21 cellular contexts compared by ENCODE assay signal in the genomic region with DNA sequence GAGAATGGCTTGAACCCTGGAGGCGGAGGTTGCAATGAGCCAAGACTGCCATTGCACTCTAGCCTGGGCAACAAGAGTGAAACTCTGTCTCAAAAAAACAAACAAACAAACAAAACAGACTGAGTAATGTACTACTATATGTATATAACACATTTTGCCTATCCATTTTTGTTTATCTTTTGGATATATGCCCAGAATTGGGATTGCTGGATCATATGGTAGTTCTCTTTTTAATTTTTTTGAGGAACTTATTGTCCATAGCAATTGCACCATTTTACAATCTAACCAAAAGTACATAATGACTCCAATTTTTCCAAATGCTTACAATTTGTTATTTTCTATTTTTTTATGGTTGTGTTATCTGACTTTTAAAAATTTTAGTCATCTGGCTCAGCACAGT. TPM values are rescaled to one million over a fixed set of nuclear protein-coding genes. Genes with fewer than 3 reads are reported as not detected.
DNase-seq lines count a peak whose midpoint lies in the region; ATAC-seq and TF ChIP-seq lines count a peak whose summit lies in the region.
"Had no signal": no experiment of that assay in that cellular context is flagged by ENCODE, and none has a peak within 500 bp of the region (broad histone marks: within the 10 kb centered on the region; RNA-seq: fewer than 3 reads in every experiment).

No MANE protein-coding gene starts in this region.

- H4K91ac ChIP-seq in IMR-90 (ENCODE audit: insufficient read depth, low read depth, low read length) = no peak overlapping the region

- in situ Hi-C loops in IMR-90 (cut with MboI; ENCODE audit: low sequenced_read_pairs) = no loop called here

- H2BK20ac ChIP-seq in IMR-90 (ENCODE audit: low read depth, low read length) = no peak overlapping the region

- H3K36me3 ChIP-seq in IMR-90 (ENCODE audit: control insufficient read depth, insufficient read depth, low read length) = peaks cover 21% of the 10 kb centered on the region

- no peak overlapping the region for H2AK9ac ChIP-seq in IMR-90 (replicated peaks; ENCODE audit: low read depth, low read length, poor library complexity)

- H2AK5ac ChIP-seq in IMR-90 (ENCODE audit: low read depth, low read length) = no peak overlapping the region

- WGBS in IMR-90 (ENCODE audit: extremely low coverage in 2 of 2, insufficient read length in 1 of 2), 2 experiments = no CpG with 5 or more reads among the region's 1 CpG

- H2BK5ac ChIP-seq in IMR-90 (ENCODE audit: low read depth, low read length, poor library complexity, severe bottlenecking) = no peak overlapping the region

- no peaks in the 10 kb centered on the region for H3K27me3 ChIP-seq in IMR-90 (ENCODE audit: control insufficient read depth, insufficient read depth, low read length)

- H3K9me1 ChIP-seq in IMR-90 (ENCODE audit: insufficient read depth, low read length) = peaks cover 5% of the 10 kb centered on the region; the same call in 1 of the 2 replicates

- no peak overlapping the region for H3K14ac ChIP-seq in IMR-90 (replicated peaks; ENCODE audit: low read depth, low read length)

- no peaks in the 10 kb centered on the region for H3K27me3 Mint-ChIP-seq in activated T-cell treated with anti-CD3 and anti-CD28 coated beads, Interleukin-2, amount 50 U/mL, for 24 hours
- H3K27me3 Mint-ChIP-seq in activated T-helper 17 cell treated with anti-CD3 and anti-CD28 coated beads, Interleukin-2, amount 50 U/mL, for 72 hours = no peaks in the 10 kb centered on the region
- H3K27me3 Mint-ChIP-seq in activated T-cell treated with anti-CD3 and anti-CD28 coated beads, Interleukin-2, amount 50 U/mL, for 72 hours (ENCODE audit: low read depth) = no peaks in the 10 kb centered on the region
- H3K27me3 Mint-ChIP-seq: CD4-positive, CD25-positive, alpha-beta regulatory T cell had no signal

- H3K9me3 Mint-ChIP-seq in activated T-cell treated with anti-CD3 and anti-CD28 coated beads, Interleukin-2, amount 50 U/mL, for 24 hours = no peaks in the 10 kb centered on the region
- H3K9me3 Mint-ChIP-seq in activated T-helper 17 cell treated with anti-CD3 and anti-CD28 coated beads, Interleukin-2, amount 50 U/mL, for 72 hours = no peaks in the 10 kb centered on the region
- no peaks in the 10 kb centered on the region for H3K9me3 Mint-ChIP-seq in activated T-cell treated with anti-CD3 and anti-CD28 coated beads, Interleukin-2, amount 50 U/mL, for 72 hours
- H3K9me3 Mint-ChIP-seq: CD4-positive, CD25-positive, alpha-beta regulatory T cell; CD8-positive, alpha-beta T cell had no signal

- dilution Hi-C loops in IMR-90 (cut with HindIII; ENCODE audit: low sequenced_read_pairs, unreplicated experiment) = no loop called here

- no peak overlapping the region for H3K27ac Mint-ChIP-seq in activated T-cell treated with anti-CD3 and anti-CD28 coated beads, Interleukin-2, amount 50 U/mL, for 24 hours
- H3K27ac Mint-ChIP-seq in activated T-helper 17 cell treated with anti-CD3 and anti-CD28 coated beads, Interleukin-2, amount 50 U/mL, for 72 hours = no peak overlapping the region
- H3K27ac Mint-ChIP-seq in activated T-cell treated with anti-CD3 and anti-CD28 coated beads, Interleukin-2, amount 50 U/mL, for 72 hours = no peak overlapping the region
- H3K27ac Mint-ChIP-seq: CD8-positive, alpha-beta T cell had no signal

- no peak overlapping the region for H2AFZ ChIP-seq in IMR-90 (replicated peaks; ENCODE audit: low read length, poor library complexity)
- H2AFZ ChIP-seq: GM23248 had no signal

- no peak for ATAC-seq in IMR-90 (ENCODE audit: low read depth)
- ATAC-seq in activated T-helper 17 cell treated with anti-CD3 and anti-CD28 coated beads, Interleukin-2, amount 50 U/mL, for 72 hours (replicated peaks) = no peak
- ATAC-seq in activated T-cell treated with anti-CD3 and anti-CD28 coated beads, Interleukin-2, amount 50 U/mL, for 72 hours (replicated peaks in 1 of 2) = no peak
- ATAC-seq: A549; CD8-positive, alpha-beta T cell; GM12878 had no signal

- no peak overlapping the region for H3K23ac ChIP-seq in IMR-90 (ENCODE audit: low read depth, low read length)

- intact Hi-C loops in IMR-90 (cut with micrococcal nuclease) = no loop called here

- no peak overlapping the region for H2BK15ac ChIP-seq in IMR-90 (ENCODE audit: low read depth, low read length)

- TF ChIP-seq CTCF in IMR-90 (conservative IDR thresholded peaks at IDR 0.05; ENCODE audit: low read depth, low read length) (no peak), fibroblast of villous mesenchyme (IDR thresholded peaks at IDR 0.05; ENCODE audit: insufficient read depth, low read depth, low read length) (no peak)

- no peak overlapping the region for H3K27ac ChIP-seq in IMR-90 (ENCODE audit: insufficient read depth, low read length)
- H3K27ac ChIP-seq: A549, GM23248 had no signal

- H3K4me3 ChIP-seq in IMR-90 (ENCODE audit: insufficient read depth, low read depth, low read length) = no peak overlapping the region
- no peak overlapping the region for H3K4me3 ChIP-seq in fibroblast of villous mesenchyme (ENCODE audit: low read depth, low read length)
- H3K4me3 ChIP-seq: A549, GM12878, GM23248 had no signal

- peaks cover 2 to 3% of the 10 kb centered on the region in 2 experiments; a peak in 2 of 4 replicates for H3K79me1 ChIP-seq in IMR-90 (ENCODE audit: low read depth in 1 of 2, low read length in 2 of 2)

- H3K4me1 Mint-ChIP-seq in activated T-cell treated with anti-CD3 and anti-CD28 coated beads, Interleukin-2, amount 50 U/mL, for 24 hours (ENCODE audit: low read depth) = peaks cover under 1% of the 10 kb centered on the region
- no peaks in the 10 kb centered on the region for H3K4me1 Mint-ChIP-seq in activated T-helper 17 cell treated with anti-CD3 and anti-CD28 coated beads, Interleukin-2, amount 50 U/mL, for 72 hours
- no peaks in the 10 kb centered on the region for H3K4me1 Mint-ChIP-seq in activated T-cell treated with anti-CD3 and anti-CD28 coated beads, Interleukin-2, amount 50 U/mL, for 72 hours (ENCODE audit: low read depth)

- H3K4me3 Mint-ChIP-seq in activated T-cell treated with anti-CD3 and anti-CD28 coated beads, Interleukin-2, amount 50 U/mL, for 24 hours = no peak overlapping the region
- H3K4me3 Mint-ChIP-seq in activated T-helper 17 cell treated with anti-CD3 and anti-CD28 coated beads, Interleukin-2, amount 50 U/mL, for 72 hours = no peak overlapping the region
- no peak overlapping the region for H3K4me3 Mint-ChIP-seq in activated T-cell treated with anti-CD3 and anti-CD28 coated beads, Interleukin-2, amount 50 U/mL, for 72 hours
- H3K4me3 Mint-ChIP-seq: CD4-positive, CD25-positive, alpha-beta regulatory T cell; CD8-positive, alpha-beta T cell had no signal

- DNase-seq in AML-193 (lab: John Stamatoyannopoulos, UW) (peak; percentile 16 to 27), IMR-90 (peak; percentile 37), fibroblast of peridontal ligament (ENCODE audit: extremely low read depth) (peak; percentile 14), fibroblast of villous mesenchyme (ENCODE audit: low read depth) (peak; percentile 31)
- DNase-seq in activated T-cell treated with anti-CD3 and anti-CD28 coated beads, Interleukin-2, amount 50 U/mL, for 24 hours = no peak
- DNase-seq in activated T-cell treated with anti-CD3 and anti-CD28 coated beads, Interleukin-2, amount 50 U/mL, for 72 hours = no peak
- DNase-seq: 8988T; ACHN; C1 segment of cervical spinal cord; Caco-2; CD8-positive, alpha-beta T cell; DMS79; EL; GDM1; GM23248; H7; HCEC 1CT had no signal

- no peak overlapping the region for H4K5ac ChIP-seq in IMR-90 (ENCODE audit: low read depth, low read length)

- no peak overlapping the region for H3K4me2 ChIP-seq in IMR-90 (ENCODE audit: low read depth, low read length)
- H3K4me2 ChIP-seq: A549 had no signal

- TF ChIP-seq POLR2A in IMR-90 (IDR thresholded peaks at IDR 0.05; ENCODE audit: low read depth, low read length) = no peak

- H3K56ac ChIP-seq in IMR-90 (ENCODE audit: extremely low read depth, insufficient read depth, low read length) = no peak overlapping the region

- H4K20me1 ChIP-seq in IMR-90 (ENCODE audit: insufficient read depth, low read length) = no peaks in the 10 kb centered on the region

- H3K4ac ChIP-seq in IMR-90 (ENCODE audit: low read depth, low read length) = no peak overlapping the region

- H3K9ac ChIP-seq in IMR-90 (ENCODE audit: low read depth, low read length) = no peak overlapping the region
- H3K9ac ChIP-seq: GM23248 had no signal

- 0 out of 2 replicates have a peak, but pooled peaks cover 2% of the 10 kb centered on the region for H3K4me1 ChIP-seq in IMR-90 (ENCODE audit: control insufficient read depth, insufficient read depth, low read length)
- H3K4me1 ChIP-seq: A549, Caco-2 had no signal

- H3K36me3 Mint-ChIP-seq in activated T-cell treated with anti-CD3 and anti-CD28 coated beads, Interleukin-2, amount 50 U/mL, for 24 hours (ENCODE audit: low read depth) = peaks cover 92% of the 10 kb centered on the region
- peaks cover 98% of the 10 kb centered on the region for H3K36me3 Mint-ChIP-seq in activated T-helper 17 cell treated with anti-CD3 and anti-CD28 coated beads, Interleukin-2, amount 50 U/mL, for 72 hours (ENCODE audit: low read depth)
- peaks cover 8 to 23% of the 10 kb centered on the region in 2 donors for H3K36me3 Mint-ChIP-seq in activated T-cell treated with anti-CD3 and anti-CD28 coated beads, Interleukin-2, amount 50 U/mL, for 72 hours (ENCODE audit: insufficient read depth in 2 of 2)

- H4K8ac ChIP-seq in IMR-90 (ENCODE audit: low read depth in 2 of 2, low read length in 2 of 2) = no peak overlapping the region

- H2BK120ac ChIP-seq in IMR-90 (ENCODE audit: low read depth, low read length) = no peak overlapping the region

- no TSS peak for BruUV-seq in IMR-90 (replicated peaks; lab: Mats Ljungman, UMichigan)

- POLR2A ChIA-PET in IMR-90 (lab: Charles Lee; ENCODE audit: unreplicated experiment) = no interaction called here

- H3K9me3 ChIP-seq in IMR-90 (ENCODE audit: control insufficient read depth, insufficient read depth, low read length) = no peaks in the 10 kb centered on the region
- H3K9me3 ChIP-seq: A549, Caco-2 had no signal

- TF ChIP-seq RAD21 in IMR-90 (IDR thresholded peaks at IDR 0.05; ENCODE audit: low read length) = no peak

- CTCF ChIA-PET in IMR-90 (lab: Yijun Ruan, JAX) = no interaction called here

- H3K18ac ChIP-seq in IMR-90 (ENCODE audit: low read depth, low read length) = no peak overlapping the region

TF ChIP-seq in IMR-90, 13 proteins besides CTCF, POLR2A, EP300 and RAD21 (continues in another document):
- no peak for TF ChIP-seq BHLHE40 (IDR thresholded peaks at IDR 0.05; ENCODE audit: low read depth, low read length)
- no peak for TF ChIP-seq FOS (IDR thresholded peaks at IDR 0.05; ENCODE audit: low read depth, low read length)
- no peak for TF ChIP-seq MXI1 (IDR thresholded peaks at IDR 0.05; ENCODE audit: borderline replicate concordance, low read depth, low read length)

RNA-seq across cellular contexts. Expression of gene GMPS, which starts 47.3 kb away (rescaled TPM):
- 52.5 and 108 TPM in 2 replicates for total RNA-seq in IMR-90 (2012; rRNA removed)
- 24.9 and 33.9 TPM in 2 replicates for polyA plus RNA-seq in IMR-90 (2012; rRNA removed)
- polyA plus RNA-seq in IMR-90 (2012; cell fraction: cytosol; rRNA removed) = 3.0 and 4.3 TPM in 2 replicates
- polyA plus RNA-seq in IMR-90 (2012; cell fraction: nucleus; rRNA removed; ENCODE audit: low replicate concordance) = 2.1 and 18.9 TPM in 2 replicates
- total RNA-seq in fibroblast of villous mesenchyme = 41.9 and 52.2 TPM in 2 replicates
- total RNA-seq in activated T-helper 17 cell treated with anti-CD3 and anti-CD28 coated beads, Interleukin-2, amount 50 U/mL, for 72 hours = 100 to 1,000 TPM in 1 of 2 donors, 10 to 100 TPM in 1; 83.5 to 113 TPM
- total RNA-seq in activated T-cell treated with anti-CD3 and anti-CD28 coated beads, Interleukin-2, amount 50 U/mL, for 72 hours = 100 to 1,000 TPM; 126 to 147 TPM

Comparison
In these comparisons a context has a peak if more than half of its experiments do, and no peak if none do; other contexts are left out.
1. DNase-seq: peak in AML-193 (2 of 2), IMR-90 (single experiment), fibroblast of peridontal ligament (single experiment) and fibroblast of villous mesenchyme (single experiment); none in activated T-cell treated with anti-CD3 and anti-CD28 coated beads, Interleukin-2, amount 50 U/mL, for 24 hours (single experiment) and activated T-cell treated with anti-CD3 and anti-CD28 coated beads, Interleukin-2, amount 50 U/mL, for 72 hours (0 of 2).